Comparison of ENCODE assay signal across 29 cellular contexts in the genomic region with DNA sequence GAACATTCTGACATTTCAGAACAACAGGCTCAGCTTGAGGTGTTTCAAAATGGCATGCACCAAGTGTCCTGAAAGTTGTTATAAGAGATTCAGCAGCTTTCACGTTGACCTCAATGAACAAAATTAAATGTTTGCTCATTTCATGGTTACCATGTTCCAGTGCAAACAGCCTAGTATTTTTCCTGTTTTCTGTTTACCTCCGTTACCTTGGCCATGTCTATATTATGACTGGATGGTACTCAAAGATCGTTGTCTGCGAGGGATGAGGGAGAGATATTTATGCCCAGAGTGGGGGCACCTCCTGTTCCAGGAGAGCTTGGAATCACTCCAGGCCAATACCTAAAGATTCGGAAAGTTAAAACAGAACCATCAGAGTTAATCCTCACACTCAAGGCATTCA.
"Had no signal": no experiment of that assay in that cellular context is flagged by ENCODE, and none has a peak within 500 bp of the region (broad histone marks: within the 10 kb centered on the region; RNA-seq: fewer than 3 reads in every experiment).

No MANE protein-coding gene starts in this region.

- H3K4me1 Mint-ChIP-seq: activated CD4-positive, alpha-beta T cell treated with anti-CD3 and anti-CD28 coated beads for 36 hours; activated CD4-positive, alpha-beta T cell treated with anti-CD3 and anti-CD28 coated beads, Interleukin-2, amount 10 ng/mL, durations not matched to agents 24 days and 14 days; central memory CD8-positive, alpha-beta T cell; T-helper 17 cell had no signal

- H3K36me3 ChIP-seq: brain microvascular endothelial cell, heart left ventricle had no signal

- H3K27me3 ChIP-seq: brain microvascular endothelial cell, dorsolateral prefrontal cortex, heart left ventricle had no signal

- DNase-seq: activated CD4-positive, alpha-beta memory T cell treated with anti-CD3 and anti-CD28 coated beads for 36 hours; activated CD4-positive, alpha-beta T cell treated with anti-CD3 and anti-CD28 coated beads for 36 hours; activated CD4-positive, alpha-beta T cell treated with anti-CD3 and anti-CD28 coated beads, Interleukin-2, amount 10 ng/mL, durations not matched to agents 24 days and 14 days; activated CD4-positive, CD25-positive, alpha-beta regulatory T cell; activated CD4-positive, CD25-positive, alpha-beta regulatory T cell treated with anti-CD3 and anti-CD28 coated beads, Interleukin-2, amount 50 U/mL, for 72 hours; activated CD8-positive, alpha-beta memory T cell treated with anti-CD3 and anti-CD28 coated beads, Interleukin-2, amount 50 U/mL, for 48 hours; activated gamma-delta T cell; activated naive CD4-positive, alpha-beta T cell; activated naive CD4-positive, alpha-beta T cell treated with anti-CD3 and anti-CD28 coated beads, Interleukin-2, amount 50 U/mL, for 16 hours; activated T-cell treated with anti-CD3 and anti-CD28 coated beads for 4 hours; activated T-cell treated with anti-CD3 and anti-CD28 coated beads, Interleukin-2, amount 50 U/mL, for 24 hours; activated T-cell treated with anti-CD3 and anti-CD28 coated beads, Interleukin-2, amount 50 U/mL, for 72 hours; amniotic stem cell; anterior cingulate cortex; brain microvascular endothelial cell; dorsolateral prefrontal cortex; effector memory CD4-positive, alpha-beta T cell; endodermal cell; foreskin fibroblast; glutamatergic neuron; heart left ventricle; T-helper 1 cell; T-helper 17 cell; T1000 had no signal

- H3K4me1 ChIP-seq: heart left ventricle had no signal

- H3K9me3 Mint-ChIP-seq: activated CD4-positive, alpha-beta memory T cell treated with anti-CD3 and anti-CD28 coated beads for 36 hours; activated CD4-positive, alpha-beta T cell treated with anti-CD3 and anti-CD28 coated beads, Interleukin-2, amount 10 ng/mL, durations not matched to agents 24 days and 14 days; activated T-cell treated with anti-CD3 and anti-CD28 coated beads, Interleukin-2, amount 50 U/mL, for 24 hours; activated T-cell treated with anti-CD3 and anti-CD28 coated beads, Interleukin-2, amount 50 U/mL, for 72 hours; central memory CD8-positive, alpha-beta T cell; dendritic cell treated with granulocyte-macrophage colony-stimulating factor and Interleukin-4, amounts not matched to agents 40 ng/mL and 50 ng/mL, for 4 days; T-helper 2 cell treated with Interferon-gamma antibody and Interleukin-4, amounts not matched to agents 5 μg/mL and 100 μg/mL, for 36 hours had no signal

- H3K27ac Mint-ChIP-seq: activated CD4-positive, alpha-beta memory T cell treated with anti-CD3 and anti-CD28 coated beads for 36 hours; activated CD4-positive, alpha-beta T cell treated with anti-CD3 and anti-CD28 coated beads for 36 hours; activated CD4-positive, alpha-beta T cell treated with anti-CD3 and anti-CD28 coated beads, Interleukin-2, amount 10 ng/mL, durations not matched to agents 24 days and 14 days; activated naive CD8-positive, alpha-beta T cell; activated T-cell treated with anti-CD3 and anti-CD28 coated beads, Interleukin-2, amount 50 U/mL, for 24 hours; activated T-cell treated with anti-CD3 and anti-CD28 coated beads, Interleukin-2, amount 50 U/mL, for 72 hours; dendritic cell treated with granulocyte-macrophage colony-stimulating factor and Interleukin-4, amounts not matched to agents 40 ng/mL and 50 ng/mL, for 4 days; endodermal cell; T-helper 17 cell; T-helper 2 cell treated with Interferon-gamma antibody and Interleukin-4, amounts not matched to agents 5 μg/mL and 100 μg/mL, for 36 hours had no signal

- H3K36me3 Mint-ChIP-seq: activated CD4-positive, alpha-beta memory T cell treated with anti-CD3 and anti-CD28 coated beads for 36 hours; activated naive CD8-positive, alpha-beta T cell had no signal

- H3K27ac ChIP-seq: brain microvascular endothelial cell, coronary artery, dorsolateral prefrontal cortex, heart left ventricle had no signal

- H3K4me3 Mint-ChIP-seq: activated CD4-positive, alpha-beta memory T cell treated with anti-CD3 and anti-CD28 coated beads for 36 hours; activated CD4-positive, alpha-beta T cell treated with anti-CD3 and anti-CD28 coated beads for 36 hours; activated CD4-positive, alpha-beta T cell treated with anti-CD3 and anti-CD28 coated beads, Interleukin-2, amount 10 ng/mL, durations not matched to agents 24 days and 14 days; activated naive CD8-positive, alpha-beta T cell; activated T-cell treated with anti-CD3 and anti-CD28 coated beads, Interleukin-2, amount 50 U/mL, for 24 hours; activated T-cell treated with anti-CD3 and anti-CD28 coated beads, Interleukin-2, amount 50 U/mL, for 72 hours; central memory CD8-positive, alpha-beta T cell; dendritic cell treated with granulocyte-macrophage colony-stimulating factor and Interleukin-4, amounts not matched to agents 40 ng/mL and 50 ng/mL, for 4 days; endodermal cell; T-helper 17 cell; T-helper 2 cell treated with Interferon-gamma antibody and Interleukin-4, amounts not matched to agents 5 μg/mL and 100 μg/mL, for 36 hours had no signal

- H3K4me3 ChIP-seq: coronary artery, dorsolateral prefrontal cortex, heart left ventricle had no signal
